23 cellular contexts compared by ENCODE assay signal in genomic region chr15:61992518-61992917, GRCh38.
"Had no signal": no experiment of that assay in that cellular context is flagged by ENCODE, and none has a peak within 500 bp of the region (broad histone marks: within the 10 kb centered on the region; RNA-seq: fewer than 3 reads in every experiment).

No MANE protein-coding gene starts in this region.

- H3K27ac Mint-ChIP-seq: nephron progenitor cell; stimulated activated memory B cell treated with anti-CD40 and anti-IgM and Interleukin-4, amounts not matched to agents 10 μg/mL and 1 μg/mL and 100 μg/mL, for 72 hours; type B pancreatic cell had no signal

- ATAC-seq: effector memory CD8-positive, alpha-beta T cell; left ventricle myocardium superior; lower lobe of right lung; psoas muscle; right cardiac atrium; stimulated activated memory B cell treated with anti-CD40 and anti-IgM and Interleukin-4, amounts not matched to agents 10 μg/mL and 1 μg/mL and 100 μg/mL, for 72 hours; stimulated activated naive CD8-positive, alpha-beta T cell treated with anti-CD3 and anti-CD28 coated beads, Interleukin-15, Interleukin-2, amounts not matched to agents 100 U/mL and 50 U/mL, for 24 hours had no signal

- H3K27me3 Mint-ChIP-seq: effector memory CD8-positive, alpha-beta T cell; stimulated activated memory B cell treated with anti-CD40 and anti-IgM and Interleukin-4, amounts not matched to agents 10 μg/mL and 1 μg/mL and 100 μg/mL, for 72 hours; type B pancreatic cell had no signal

- H3K4me3 Mint-ChIP-seq: effector memory CD8-positive, alpha-beta T cell; nephron progenitor cell; stimulated activated memory B cell treated with anti-CD40 and anti-IgM and Interleukin-4, amounts not matched to agents 10 μg/mL and 1 μg/mL and 100 μg/mL, for 72 hours; type B pancreatic cell had no signal

- DNase-seq: cortex of kidney; effector memory CD8-positive, alpha-beta T cell; erythroblast; esophagus squamous epithelium; foreskin melanocyte; hypothalamus; left ventricle myocardium superior; lower lobe of right lung; nephron progenitor cell; nucleus accumbens; ovary; posterior cingulate gyrus; psoas muscle; right cardiac atrium; sigmoid colon; stimulated activated CD4-positive, alpha-beta T cell treated with anti-CD3 and anti-CD28 coated beads, Interleukin-2, amount 100 ng/mL, for 24 hours; stimulated activated CD4-positive, alpha-beta T cell treated with anti-CD3 and anti-CD28 coated beads, Interleukin-4, amount 100 ng/mL, for 24 hours; stimulated activated naive CD8-positive, alpha-beta T cell treated with anti-CD3 and anti-CD28 coated beads, Interleukin-15, Interleukin-2, amounts not matched to agents 100 U/mL and 50 U/mL, for 24 hours; substantia nigra; testis; tibial artery had no signal

- H3K9me3 Mint-ChIP-seq: effector memory CD8-positive, alpha-beta T cell had no signal

- H3K4me1 Mint-ChIP-seq: nephron progenitor cell had no signal
